Comparison of ENCODE assay signal across 1 cellular context in genomic region chr4:83112678-83113428, GRCh38.
TF ChIP-seq lines count a peak whose summit lies in the region.

No MANE protein-coding gene starts in this region.

TF ChIP-seq in SK-N-SH, 30 proteins besides CTCF, POLR2A, EP300 and RAD21 (continued from another document):
- TF ChIP-seq MAX (IDR thresholded peaks at IDR 0.05; ENCODE audit: low read depth) (peak; percentile 62; the same call in 1 of the 2 replicates), ZBTB33 (IDR thresholded peaks at IDR 0.05; ENCODE audit: borderline replicate concordance, low read depth) (peak; percentile 57; the same call in 1 of the 2 replicates), TCF12 (IDR thresholded peaks at IDR 0.05) (peak; percentile 89), PBX3 (IDR thresholded peaks at IDR 0.05) (peak; percentile 83), FOXM1 (IDR thresholded peaks at IDR 0.05; ENCODE audit: low read depth) (peak; percentile 74), FOSL2 (IDR thresholded peaks at IDR 0.05; ENCODE audit: borderline replicate concordance, low read depth) (peak; percentile 87), YY1 (IDR thresholded peaks at IDR 0.05; ENCODE audit: low read depth) (0 out of 2 replicates have a peak, but pooled peaks have one; percentile 25), CHD2 (IDR thresholded peaks at IDR 0.05; ENCODE audit: low read length, partially characterized antibody) (no peak), ELF1 (IDR thresholded peaks at IDR 0.05) (no peak; the same call in 1 of the 2 replicates), RXRA (IDR thresholded peaks at IDR 0.05; ENCODE audit: borderline replicate concordance, low read depth) (peak; percentile 73; the same call in 1 of the 2 replicates)
